17 cellular contexts compared by ENCODE assay signal in the genomic region with DNA sequence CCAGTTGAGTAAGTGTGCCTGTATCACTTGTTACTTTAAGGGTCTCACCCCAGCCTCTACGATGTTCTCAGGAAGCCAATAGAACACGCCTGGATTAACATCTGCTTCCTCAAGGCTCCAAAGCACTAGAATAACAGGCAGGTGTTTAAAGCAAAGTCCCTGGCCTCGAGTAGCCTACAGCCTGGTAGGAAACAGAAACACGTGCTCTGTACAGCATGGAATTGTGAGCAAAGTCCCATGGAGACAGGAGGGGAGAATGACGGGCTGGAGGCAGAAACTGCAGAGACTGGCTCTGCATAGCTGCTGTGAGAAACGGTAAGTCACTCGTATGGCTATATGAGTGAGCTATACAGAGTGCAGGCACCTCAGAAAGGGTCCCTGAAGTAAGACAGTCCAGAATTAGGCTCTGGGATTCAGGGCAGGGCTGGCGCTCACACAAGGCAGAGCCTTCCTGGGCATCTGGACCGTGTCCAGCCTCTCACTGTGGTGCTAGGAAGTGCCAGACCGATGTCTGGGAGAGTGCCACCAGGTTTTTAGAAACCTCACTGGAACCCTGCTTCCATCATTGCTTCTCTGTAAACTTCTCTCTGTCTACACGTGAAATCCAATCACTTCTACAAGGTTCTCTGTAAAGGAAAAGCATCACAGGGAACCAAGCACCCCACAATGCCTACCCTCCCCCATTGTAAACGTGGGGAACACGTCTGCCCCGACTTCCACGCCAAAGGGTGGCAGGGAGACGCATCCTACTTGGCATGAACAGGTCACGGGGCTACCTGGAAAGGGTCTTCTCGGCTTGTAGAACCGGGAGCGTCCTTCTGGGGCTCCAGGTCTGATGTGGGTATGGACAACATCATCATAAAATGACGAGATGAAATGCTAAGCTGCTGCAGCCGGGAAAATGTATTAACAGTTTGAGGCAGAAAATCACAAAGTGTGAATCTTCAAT. TPM values are rescaled to one million over a fixed set of nuclear protein-coding genes. Genes with fewer than 3 reads are reported as not detected.
DNase-seq lines count a peak whose midpoint lies in the region; ATAC-seq, FAIRE-seq and TF ChIP-seq lines count a peak whose summit lies in the region.
"Had no signal": no experiment of that assay in that cellular context is flagged by ENCODE, and none has a peak within 500 bp of the region (broad histone marks: within the 10 kb centered on the region; RNA-seq: fewer than 3 reads in every experiment).

No MANE protein-coding gene starts in this region.

- no peaks in the 10 kb centered on the region for H3K79me2 ChIP-seq in SK-N-SH (ENCODE audit: insufficient read depth)

- DNase-seq in SK-N-SH (no peak), cerebellar cortex (ENCODE audit: low spot score) (peak; percentile 19), right lobe of liver (peak in 2 of 3 donors; percentile 32 to 41), testis (peak; percentile 6), kidney (no peak), NOMO-1 treated with dmso at 0.1 percent for 144 hours (lab: John Stamatoyannopoulos, UW; ENCODE audit: unreplicated experiment) (no peak)
- DNase-seq: 8988T, EL, MM.1S, NCI-H1105 treated with DMSO at 0.1 percent for 48 hours, NCI-H2029, NCI-H510A had no signal

- POLR2A ChIA-PET in SK-N-SH (lab: Yijun Ruan, JAX): no interaction called here

- H3K9ac ChIP-seq in SK-N-SH: no peak overlapping the region
- no peak overlapping the region for H3K9ac ChIP-seq in kidney (ENCODE audit: low read length in 2 of 2)
- H3K9ac ChIP-seq: BLaER1 treated with 17β-estradiol and CSF1 and Interleukin-3, amounts not matched to agents 10 nM and 100 nM had no signal

- H3K27ac ChIP-seq in SK-N-SH (ENCODE audit: low read depth in 2 of 2, low read length in 1 of 2) (no peak overlapping the region), right lobe of liver (no peak overlapping the region), testis (no peak overlapping the region), kidney (ENCODE audit: low read depth in 2 of 2, low read length in 2 of 2) (no peak overlapping the region)
- H3K27ac ChIP-seq: BLaER1 treated with 17β-estradiol and CSF1 and Interleukin-3, amounts not matched to agents 10 nM and 100 nM; RWPE1 had no signal

- WGBS in SK-N-SH (ENCODE audit: low lambda C conversion rate): 3% methylated on average over 22 of the region's 22 CpGs
- WGBS in right lobe of liver (ENCODE audit: insufficient coverage, low coverage, low lambda C conversion rate, missing lambda C conversion rate): 71% methylated on average over 15 of the region's 22 CpGs
- 79 to 85% methylated on average over 22 of the region's 22 CpGs for WGBS in testis, 2 donors

- H3K27me3 ChIP-seq in SK-N-SH (ENCODE audit: insufficient read depth) (peaks cover 75% of the 10 kb centered on the region), right lobe of liver (no peaks in the 10 kb centered on the region), testis (no peaks in the 10 kb centered on the region)

- H3K9me3 ChIP-seq in SK-N-SH: peaks cover 6% of the 10 kb centered on the region; the same call in 1 of the 2 replicates
- H3K9me3 ChIP-seq in right lobe of liver: peaks cover 0 to 4% (median 0%) of the 10 kb centered on the region in 4 donors
- no peaks in the 10 kb centered on the region for H3K9me3 ChIP-seq in testis
- peaks cover 0 to 4% of the 10 kb centered on the region in 2 donors for H3K9me3 ChIP-seq in kidney (ENCODE audit: control insufficient read depth in 1 of 2, low read length in 2 of 2)

- H3K9me2 ChIP-seq in SK-N-SH: no peaks in the 10 kb centered on the region

- no peaks in the 10 kb centered on the region for H4K20me1 ChIP-seq in SK-N-SH (ENCODE audit: insufficient read depth)
- H4K20me1 ChIP-seq: BLaER1 treated with 17β-estradiol and CSF1 and Interleukin-3, amounts not matched to agents 10 nM and 100 nM had no signal

- TF ChIP-seq POLR2A in right lobe of liver (IDR thresholded peaks at IDR 0.05): no peak
- TF ChIP-seq POLR2A in testis (IDR thresholded peaks at IDR 0.05): no peak

- no peak for FAIRE-seq in kidney (lab: Jason Lieb, UNC)

- no peaks in the 10 kb centered on the region for H3F3A ChIP-seq in SK-N-SH (replicated peaks; ENCODE audit: insufficient read depth)

- H3K4me1 ChIP-seq in SK-N-SH (ENCODE audit: control insufficient read depth in 1 of 2, insufficient read depth in 2 of 2, low read depth in 1 of 2, low read length in 1 of 2) (no peaks in the 10 kb centered on the region), right lobe of liver (no peaks in the 10 kb centered on the region), testis (no peaks in the 10 kb centered on the region), kidney (ENCODE audit: control insufficient read depth in 1 of 2, insufficient read depth in 1 of 2, low read depth in 1 of 2, low read length in 2 of 2) (no peaks in the 10 kb centered on the region)

- H3K4me3 ChIP-seq in SK-N-SH (ENCODE audit: low read depth in 2 of 2, low read length in 1 of 2): no peak overlapping the region
- H3K4me3 ChIP-seq in right lobe of liver: no peak overlapping the region
- no peak overlapping the region for H3K4me3 ChIP-seq in testis
- H3K4me3 ChIP-seq in kidney (ENCODE audit: low read length in 2 of 2): no peak overlapping the region
- H3K4me3 ChIP-seq: BLaER1 treated with 17β-estradiol and CSF1 and Interleukin-3, amounts not matched to agents 10 nM and 100 nM had no signal

- no peak for TF ChIP-seq RAD21 in SK-N-SH (IDR thresholded peaks at IDR 0.05; ENCODE audit: low read length)

- TF ChIP-seq EP300 in SK-N-SH (IDR thresholded peaks at IDR 0.05; ENCODE audit: borderline replicate concordance in 1 of 2, low read depth in 1 of 2, low read length in 1 of 2): no peak

- H3K36me3 ChIP-seq in SK-N-SH (replicated peaks in 1 of 2; ENCODE audit: control insufficient read depth in 1 of 2, insufficient read depth in 2 of 2, low read length in 1 of 2) (no peaks in the 10 kb centered on the region), right lobe of liver (no peaks in the 10 kb centered on the region), testis (ENCODE audit: low read depth, missing control alignments) (no peaks in the 10 kb centered on the region), kidney (ENCODE audit: control insufficient read depth in 1 of 2, insufficient read depth in 2 of 2, low read length in 2 of 2) (no peaks in the 10 kb centered on the region)
- H3K36me3 ChIP-seq: BLaER1 treated with 17β-estradiol and CSF1 and Interleukin-3, amounts not matched to agents 10 nM and 100 nM had no signal

- no peak overlapping the region for H2AFZ ChIP-seq in SK-N-SH (ENCODE audit: low read depth)

- no peak for TF ChIP-seq CTCF in SK-N-SH (IDR thresholded peaks at IDR 0.05)
- no peak for TF ChIP-seq CTCF in right lobe of liver (IDR thresholded peaks at IDR 0.05)
- TF ChIP-seq CTCF in testis (IDR thresholded peaks at IDR 0.05): no peak
- TF ChIP-seq CTCF in kidney (IDR thresholded peaks at IDR 0.05; ENCODE audit: borderline replicate concordance, extremely low read depth, insufficient read depth): no peak

- H3K4me2 ChIP-seq in SK-N-SH: no peak overlapping the region
- H3K4me2 ChIP-seq: BLaER1 treated with 17β-estradiol and CSF1 and Interleukin-3, amounts not matched to agents 10 nM and 100 nM had no signal

- ATAC-seq in SK-N-SH treated with all-trans-retinoic acid at 6 μM for 48 hours (peak; percentile 14; the same call in 1 of the 3 replicates), right lobe of liver (no peak), HG02981 (IDR thresholded peaks at IDR 0.05; ENCODE audit: unreplicated experiment) (no peak)

- CTCF ChIA-PET in SK-N-SH (lab: Yijun Ruan, JAX): interaction anchor here (1.4 kb wide), 1 partner anchor 622 kb away, joined by 3 read pairs; no protein-coding TSS in a partner anchor

- intact Hi-C loops in right lobe of liver (cut with DNase I): no loop called here
- intact Hi-C loops in testis (cut with DNase I; ENCODE audit: low total_unique reads): no loop called here
- intact Hi-C loops in kidney (cut with DNase I): no loop called here

TF ChIP-seq in SK-N-SH treated with all-trans-retinoic acid at 6 μM for 48 hours, 23 proteins besides CTCF, POLR2A, EP300 and RAD21 (continues in another document):
- TF ChIP-seq PPARA (CRISPR knock-in tag; IDR thresholded peaks at IDR 0.05; ENCODE audit: borderline replicate concordance) (no peak), TOX (CRISPR knock-in tag; IDR thresholded peaks at IDR 0.05; ENCODE audit: borderline replicate concordance) (no peak), RARB (CRISPR knock-in tag; IDR thresholded peaks at IDR 0.05) (no peak), CSDC2 (CRISPR knock-in tag; IDR thresholded peaks at IDR 0.05) (no peak), ZFP3 (CRISPR knock-in tag; IDR thresholded peaks at IDR 0.05) (no peak), TCF4 (CRISPR knock-in tag; IDR thresholded peaks at IDR 0.05; ENCODE audit: borderline replicate concordance) (no peak), ARNTL (CRISPR knock-in tag; IDR thresholded peaks at IDR 0.05; ENCODE audit: borderline replicate concordance, low read depth) (no peak), ZNF70 (CRISPR knock-in tag; IDR thresholded peaks at IDR 0.05) (no peak)

TF ChIP-seq in SK-N-SH, 30 proteins besides CTCF, POLR2A, EP300 and RAD21:
- TF ChIP-seq RFX5 (IDR thresholded peaks at IDR 0.05; ENCODE audit: low read length): no peak

RNA-seq across cellular contexts. Expression of a gene that starts 38.7 kb away (rescaled TPM):
- polyA plus RNA-seq in SK-N-SH (2012; rRNA removed): not detected in 2 replicates
- polyA plus RNA-seq in SK-N-SH (2012; cell fraction: cytosol; rRNA removed): not detected in 2 replicates
- not detected in 2 replicates for polyA plus RNA-seq in SK-N-SH (2012; cell fraction: nucleus; rRNA removed)
- total RNA-seq in right lobe of liver: 10 to 100 TPM in 4 of 6 experiments, 1 to 10 TPM in 2; 6.8 to 18.6 (median 12.4) TPM
- under 1 TPM in 1 of 2 donors, not detected in 1; 0.06 TPM for total RNA-seq in testis
- polyA plus RNA-seq in testis (ENCODE audit: insufficient read depth, low read depth, low replicate concordance): 1.0 TPM
- 15.2 TPM for total RNA-seq in kidney
- 2.0 TPM for polyA plus RNA-seq in kidney (ENCODE audit: insufficient read depth, low read depth, low replicate concordance)
- total RNA-seq: H4 had no signal

Comparison
In these comparisons a context has a peak if more than half of its experiments do, and no peak if none do; other contexts are left out.
1. DNase-seq: peak in cerebellar cortex (single experiment), right lobe of liver (2 of 3) and testis (single experiment); none in SK-N-SH (single experiment), kidney (single experiment) and NOMO-1 treated with dmso at 0.1 percent for 144 hours (single experiment).
2. RNA of a gene that starts 38.7 kb away (total RNA-seq): 15.2 TPM in kidney (single experiment) and 6.8 to 18.6 TPM in right lobe of liver; 0.06 TPM in testis; every median in the first group is over 4 times any median in the second.